In the genomic region with DNA sequence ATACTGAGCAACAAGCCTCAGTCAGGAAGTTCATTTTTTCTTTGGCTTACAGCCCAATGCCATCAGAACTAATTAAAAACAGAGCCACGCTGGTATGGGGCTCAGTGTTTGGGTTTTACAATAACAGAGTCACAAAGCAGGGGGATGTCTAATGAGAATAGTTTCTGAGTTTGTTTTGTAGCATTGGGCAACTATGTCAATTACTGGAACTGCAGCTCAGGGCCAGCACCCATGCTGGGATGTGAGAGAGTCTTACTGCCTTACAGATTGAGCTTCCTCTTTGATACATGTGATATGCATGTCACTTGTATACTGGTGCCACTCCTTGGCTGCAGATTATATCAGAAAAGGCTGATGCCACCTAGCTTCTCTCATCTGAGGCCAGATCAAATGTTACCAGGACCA, we compare ENCODE assay signal across 15 cellular contexts.
DNase-seq lines count a peak whose midpoint lies in the region; ATAC-seq and TF ChIP-seq lines count a peak whose summit lies in the region.
"Had no signal": no experiment of that assay in that cellular context is flagged by ENCODE, and none has a peak within 500 bp of the region (broad histone marks: within the 10 kb centered on the region; RNA-seq: fewer than 3 reads in every experiment).

No MANE protein-coding gene starts in this region.

- H3K27me3 Mint-ChIP-seq in MCF 10A (ENCODE audit: insufficient read depth, unreplicated experiment), result no peaks in the 10 kb centered on the region
- H3K27me3 Mint-ChIP-seq: stimulated activated naive CD8-positive, alpha-beta T cell treated with anti-CD3 and anti-CD28 coated beads, Interleukin-15, amount 100 ng/mL, for 72 hours had no signal

- H3K27ac ChIP-seq in SK-N-MC, result peak overlapping the region; percentile 90
- no peak overlapping the region for H3K27ac ChIP-seq in gastroesophageal sphincter
- H3K27ac ChIP-seq in smooth muscle cell (ENCODE audit: low read depth), result peak overlapping the region; percentile 40
- H3K27ac ChIP-seq: cardiac muscle cell had no signal

- 8 to 25% methylated on average over 1 of the region's 1 CpG for WGBS in gastroesophageal sphincter (ENCODE audit: low coverage in 1 of 2), 2 donors
- WGBS in smooth muscle cell (ENCODE audit: low lambda C conversion rate), result 25% methylated on average over 1 of the region's 1 CpG

- H3K4me3 ChIP-seq in SK-N-MC (0 out of 2 replicates have a peak overlapping the region, but pooled peaks have one; percentile 64), gastroesophageal sphincter (no peak overlapping the region), smooth muscle cell (no peak overlapping the region)
- H3K4me3 ChIP-seq: cardiac muscle cell, heart right ventricle had no signal

- H3F3A ChIP-seq in smooth muscle cell (ENCODE audit: low read depth), result no peaks in the 10 kb centered on the region

- no peak for TF ChIP-seq POLR2A in gastroesophageal sphincter (IDR thresholded peaks at IDR 0.05)

- H3K9ac ChIP-seq in SK-N-MC (ENCODE audit: insufficient read length), result no peak overlapping the region
- H3K9ac ChIP-seq in smooth muscle cell (ENCODE audit: low read depth), result no peak overlapping the region

- H3K36me3 ChIP-seq in SK-N-MC (ENCODE audit: insufficient read depth, low read length) (no peaks in the 10 kb centered on the region), gastroesophageal sphincter (no peaks in the 10 kb centered on the region), smooth muscle cell (ENCODE audit: low read depth) (no peaks in the 10 kb centered on the region)
- H3K36me3 ChIP-seq: cardiac muscle cell, heart right ventricle had no signal

- no peaks in the 10 kb centered on the region for H3K4me1 Mint-ChIP-seq in MCF 10A (ENCODE audit: insufficient read depth, unreplicated experiment)
- H3K4me1 Mint-ChIP-seq: natural killer cell; stimulated activated naive CD8-positive, alpha-beta T cell treated with anti-CD3 and anti-CD28 coated beads, Interleukin-15, amount 100 ng/mL, for 72 hours; WTC11 had no signal

- H3K4me1 ChIP-seq in gastroesophageal sphincter, result no peaks in the 10 kb centered on the region
- peaks cover 9% of the 10 kb centered on the region for H3K4me1 ChIP-seq in smooth muscle cell (ENCODE audit: low read depth)

- ATAC-seq in gastroesophageal sphincter (peak; percentile 61), HG03095 (IDR thresholded peaks at IDR 0.05; ENCODE audit: unreplicated experiment) (no peak), HG03378 (IDR thresholded peaks at IDR 0.05; ENCODE audit: unreplicated experiment) (no peak)
- ATAC-seq: left colon; natural killer cell; stimulated activated naive CD8-positive, alpha-beta T cell treated with anti-CD3 and anti-CD28 coated beads, Interleukin-15, amount 100 ng/mL, for 72 hours; WTC11 had no signal

- H3K4me2 ChIP-seq in smooth muscle cell, result peak overlapping the region; percentile 50

- H3K9me3 Mint-ChIP-seq in MCF 10A (ENCODE audit: unreplicated experiment), result no peaks in the 10 kb centered on the region
- H3K9me3 Mint-ChIP-seq: WTC11 had no signal

- no peaks in the 10 kb centered on the region for H3K9me3 ChIP-seq in SK-N-MC (ENCODE audit: low read depth, low read length)
- no peaks in the 10 kb centered on the region for H3K9me3 ChIP-seq in gastroesophageal sphincter
- H3K9me3 ChIP-seq in smooth muscle cell (replicated peaks; ENCODE audit: low read depth), result no peaks in the 10 kb centered on the region

- TF ChIP-seq CTCF in gastroesophageal sphincter (IDR thresholded peaks at IDR 0.05) (no peak), smooth muscle cell (IDR thresholded peaks at IDR 0.05; ENCODE audit: borderline replicate concordance, insufficient read depth, poor library complexity, severe bottlenecking) (no peak), MCF 10A (IDR thresholded peaks at IDR 0.05; ENCODE audit: unreplicated experiment) (no peak)

- CTCF ChIA-PET in MCF 10A (lab: Yijun Ruan, JAX), result interaction anchor here (0.6 kb wide), 1 partner anchor 999 kb away, joined by 3 read pairs; no protein-coding TSS in a partner anchor

- no peak for TF ChIP-seq EP300 in gastroesophageal sphincter (IDR thresholded peaks at IDR 0.05)

- no peak overlapping the region for H3K4me3 Mint-ChIP-seq in MCF 10A (ENCODE audit: unreplicated experiment)
- H3K4me3 Mint-ChIP-seq: natural killer cell; stimulated activated naive CD8-positive, alpha-beta T cell treated with anti-CD3 and anti-CD28 coated beads, Interleukin-15, amount 100 ng/mL, for 72 hours; WTC11 had no signal

- H3K79me2 ChIP-seq in smooth muscle cell (ENCODE audit: low read depth), result no peaks in the 10 kb centered on the region

- no peaks in the 10 kb centered on the region for H3K36me3 Mint-ChIP-seq in MCF 10A (ENCODE audit: insufficient read depth, unreplicated experiment)
- H3K36me3 Mint-ChIP-seq: natural killer cell, WTC11 had no signal

- peak overlapping the region; percentile 76 for H2AFZ ChIP-seq in smooth muscle cell (ENCODE audit: low read depth)

- no peaks in the 10 kb centered on the region for H4K20me1 ChIP-seq in smooth muscle cell (ENCODE audit: low read depth)

- DNase-seq in M059J (ENCODE audit: low read depth) (peak; percentile 49), SK-N-MC (ENCODE audit: low read depth, low spot score) (peak; percentile 99), smooth muscle cell (lab: John Stamatoyannopoulos, UW; ENCODE audit: unreplicated experiment) (no peak), MCF 10A (ENCODE audit: unreplicated experiment) (no peak)
- DNase-seq: GOT3; heart right ventricle; left colon; natural killer cell; NCI-H1694; stimulated activated naive CD8-positive, alpha-beta T cell treated with anti-CD3 and anti-CD28 coated beads, Interleukin-15, amount 100 ng/mL, for 72 hours had no signal

- intact Hi-C loops in MCF 10A (cut with micrococcal nuclease), result no loop called here

- H3K27ac Mint-ChIP-seq in MCF 10A (ENCODE audit: low read depth, unreplicated experiment), result no peak overlapping the region
- H3K27ac Mint-ChIP-seq: natural killer cell; stimulated activated naive CD8-positive, alpha-beta T cell treated with anti-CD3 and anti-CD28 coated beads, Interleukin-15, amount 100 ng/mL, for 72 hours; WTC11 had no signal

- POLR2A ChIA-PET in MCF 10A (lab: Yijun Ruan, JAX), result no interaction called here

- H3K27me3 ChIP-seq in gastroesophageal sphincter (no peaks in the 10 kb centered on the region), smooth muscle cell (ENCODE audit: low read depth) (no peaks in the 10 kb centered on the region)
- H3K27me3 ChIP-seq: cardiac muscle cell, heart right ventricle had no signal

- BruUV-seq in MCF 10A (replicated peaks; lab: Mats Ljungman, UMichigan), result no TSS peak

Comparison
In these comparisons a context has a peak if more than half of its experiments do, and no peak if none do; other contexts are left out.
1. DNase-seq: peak in M059J (single experiment) and SK-N-MC (single experiment); none in smooth muscle cell (single experiment) and MCF 10A (single experiment).
2. H3K27ac ChIP-seq: peak in SK-N-MC (single experiment) and smooth muscle cell (single experiment); none in gastroesophageal sphincter (0 of 4).